In the genomic region with DNA sequence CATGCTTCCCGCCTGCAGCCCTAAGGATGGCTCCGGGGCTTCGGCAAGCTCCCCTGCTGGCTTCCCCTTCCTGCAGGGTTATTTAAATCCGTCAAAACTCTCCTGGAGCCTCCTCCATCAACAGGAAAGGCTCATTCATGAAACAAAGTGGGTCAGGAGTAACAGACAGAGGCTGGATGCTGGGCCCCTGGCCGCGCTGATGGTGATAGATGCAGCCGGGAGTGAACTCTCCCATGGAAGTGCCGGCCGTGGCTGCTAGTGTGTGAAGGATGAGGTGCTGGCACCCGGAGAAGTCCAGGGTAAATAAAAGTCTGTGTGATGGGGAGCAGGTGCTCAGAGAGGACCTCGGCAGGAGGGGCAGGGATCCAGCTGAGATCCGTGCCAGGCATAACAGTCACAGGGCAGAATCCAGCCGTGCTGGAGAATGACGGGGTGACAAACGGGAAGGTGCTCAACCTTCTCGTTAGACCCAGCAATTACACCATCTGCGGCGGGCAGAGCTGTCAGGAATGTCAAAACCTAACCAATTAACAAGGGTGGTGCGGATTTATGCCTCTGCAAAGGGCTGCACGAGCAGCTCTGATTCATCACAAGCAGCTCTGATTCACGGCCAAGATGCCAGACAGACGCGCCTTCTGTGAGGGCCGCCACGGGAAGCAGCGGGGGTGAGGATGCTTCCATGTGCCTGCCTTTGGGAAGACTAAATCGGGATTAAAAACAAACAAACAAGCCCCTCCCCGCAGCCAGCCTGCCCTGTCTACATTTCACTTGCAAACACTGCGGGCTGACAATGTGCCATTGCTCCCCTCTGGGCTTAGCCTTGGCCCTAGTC, we compare ENCODE assay signal across 2 cellular contexts.
A peak's percentile ranks its signal among the peaks of the same experiment; 100 is the strongest.
TF ChIP-seq lines count a peak whose summit lies in the region.

No MANE protein-coding gene starts in this region.

TF ChIP-seq in HEK293, 187 proteins besides CTCF, POLR2A, EP300 and RAD21 (continued from another document and continues in another):
- TF ChIP-seq ZNF335 (tag by site-specific recombination; conservative IDR thresholded peaks at IDR 0.05) (peak; percentile 75), OSR2 (tag by site-specific recombination; IDR thresholded peaks at IDR 0.05) (peak; percentile 66), BCL11A (tag by site-specific recombination; IDR thresholded peaks at IDR 0.05; ENCODE audit: low read depth) (no peak), ZNF423 (tag by site-specific recombination; IDR thresholded peaks at IDR 0.05) (peak; percentile 48; the same call in 1 of the 2 replicates), YY2 (tag by site-specific recombination; IDR thresholded peaks at IDR 0.05) (0 out of 2 replicates have a peak, but pooled peaks have one; percentile 18), FEZF1 (tag by site-specific recombination; IDR thresholded peaks at IDR 0.05) (peak; percentile 64; the same call in 1 of the 2 replicates), ZNF488 (tag by site-specific recombination; IDR thresholded peaks at IDR 0.05) (0 out of 2 replicates have a peak, but pooled peaks have one; percentile 62), ZBTB17 (tag by site-specific recombination; IDR thresholded peaks at IDR 0.05) (peak; percentile 86), ZSCAN30 (tag by site-specific recombination; IDR thresholded peaks at IDR 0.05) (0 out of 2 replicates have a peak, but pooled peaks have one; percentile 39), ZNF514 (tag by site-specific recombination; IDR thresholded peaks at IDR 0.05) (no peak), ZNF366 (tag by site-specific recombination; conservative IDR thresholded peaks at IDR 0.05) (peak; percentile 47; the same call in 1 of the 2 replicates), SP2 (tag by site-specific recombination; IDR thresholded peaks at IDR 0.05) (peak; percentile 76), ZNF629 (tag by site-specific recombination; IDR thresholded peaks at IDR 0.05) (peak; percentile 61), IKZF3 (tag by site-specific recombination; IDR thresholded peaks at IDR 0.05) (peak; percentile 47; the same call in 1 of the 2 replicates), ZBTB49 (tag by site-specific recombination; IDR thresholded peaks at IDR 0.05; ENCODE audit: low read depth) (no peak), SP7 (tag by site-specific recombination; IDR thresholded peaks at IDR 0.05) (peak; percentile 100), ZIC2 (tag by site-specific recombination; IDR thresholded peaks at IDR 0.05) (peak; percentile 96), ZNF341 (tag by site-specific recombination; IDR thresholded peaks at IDR 0.05; ENCODE audit: low read depth) (no peak; the same call in 1 of the 2 replicates), ZNF660 (tag by site-specific recombination; IDR thresholded peaks at IDR 0.05) (peak; percentile 82), ZBTB20 (tag by site-specific recombination; IDR thresholded peaks at IDR 0.05) (peak; percentile 57; the same call in 1 of the 2 replicates), ZBTB21 (tag by site-specific recombination; IDR thresholded peaks at IDR 0.05) (no peak), ZNF324 (tag by site-specific recombination; IDR thresholded peaks at IDR 0.05) (0 out of 2 replicates have a peak, but pooled peaks have one; percentile 18), MZF1 (tag by site-specific recombination; IDR thresholded peaks at IDR 0.05; ENCODE audit: borderline replicate concordance) (no peak), MYNN (tag by site-specific recombination; IDR thresholded peaks at IDR 0.05; ENCODE audit: borderline replicate concordance) (0 out of 2 replicates have a peak, but pooled peaks have one; percentile 42), ZNF114 (tag by site-specific recombination; IDR thresholded peaks at IDR 0.05) (no peak), ZNF24 (tag by site-specific recombination; IDR thresholded peaks at IDR 0.05) (peak; percentile 41; the same call in 1 of the 2 replicates), ZNF621 (tag by site-specific recombination; IDR thresholded peaks at IDR 0.05) (no peak)
- TF ChIP-seq, protein P1, sequence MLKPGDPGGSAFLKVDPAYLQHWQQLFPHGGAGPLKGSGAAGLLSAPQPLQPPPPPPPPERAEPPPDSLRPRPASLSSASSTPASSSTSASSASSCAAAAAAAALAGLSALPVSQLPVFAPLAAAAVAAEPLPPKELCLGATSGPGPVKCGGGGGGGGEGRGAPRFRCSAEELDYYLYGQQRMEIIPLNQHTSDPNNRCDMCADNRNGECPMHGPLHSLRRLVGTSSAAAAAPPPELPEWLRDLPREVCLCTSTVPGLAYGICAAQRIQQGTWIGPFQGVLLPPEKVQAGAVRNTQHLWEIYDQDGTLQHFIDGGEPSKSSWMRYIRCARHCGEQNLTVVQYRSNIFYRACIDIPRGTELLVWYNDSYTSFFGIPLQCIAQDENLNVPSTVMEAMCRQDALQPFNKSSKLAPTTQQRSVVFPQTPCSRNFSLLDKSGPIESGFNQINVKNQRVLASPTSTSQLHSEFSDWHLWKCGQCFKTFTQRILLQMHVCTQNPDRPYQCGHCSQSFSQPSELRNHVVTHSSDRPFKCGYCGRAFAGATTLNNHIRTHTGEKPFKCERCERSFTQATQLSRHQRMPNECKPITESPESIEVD (tag by site-specific recombination; IDR thresholded peaks at IDR 0.05): no peak
- TF ChIP-seq, protein P2, sequence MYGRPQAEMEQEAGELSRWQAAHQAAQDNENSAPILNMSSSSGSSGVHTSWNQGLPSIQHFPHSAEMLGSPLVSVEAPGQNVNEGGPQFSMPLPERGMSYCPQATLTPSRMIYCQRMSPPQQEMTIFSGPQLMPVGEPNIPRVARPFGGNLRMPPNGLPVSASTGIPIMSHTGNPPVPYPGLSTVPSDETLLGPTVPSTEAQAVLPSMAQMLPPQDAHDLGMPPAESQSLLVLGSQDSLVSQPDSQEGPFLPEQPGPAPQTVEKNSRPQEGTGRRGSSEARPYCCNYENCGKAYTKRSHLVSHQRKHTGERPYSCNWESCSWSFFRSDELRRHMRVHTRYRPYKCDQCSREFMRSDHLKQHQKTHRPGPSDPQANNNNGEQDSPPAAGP (tag by site-specific recombination; IDR thresholded peaks at IDR 0.05): peak; percentile 100

TF ChIP-seq in SK-N-SH, 30 proteins besides CTCF, POLR2A, EP300 and RAD21 (continued from another document):
- TF ChIP-seq MXI1 (IDR thresholded peaks at IDR 0.05; ENCODE audit: low read depth, low read length) (no peak), JUND (IDR thresholded peaks at IDR 0.05) (peak; percentile 50; the same call in 1 of the 2 replicates)
